15 cellular contexts compared by ENCODE assay signal in genomic region chr2:224666951-224667553, GRCh38. TPM values are rescaled to one million over a fixed set of nuclear protein-coding genes. Genes with fewer than 3 reads are reported as not detected.
DNase-seq lines count a peak whose midpoint lies in the region; ATAC-seq and TF ChIP-seq lines count a peak whose summit lies in the region.
"Had no signal": no experiment of that assay in that cellular context is flagged by ENCODE, and none has a peak within 500 bp of the region (broad histone marks: within the 10 kb centered on the region; RNA-seq: fewer than 3 reads in every experiment).

No MANE protein-coding gene starts in this region.

- H3K27me3 Mint-ChIP-seq in activated T-cell treated with anti-CD3 and anti-CD28 coated beads, Interleukin-2, amount 50 U/mL, for 24 hours, result peaks cover 9% of the 10 kb centered on the region
- H3K27me3 Mint-ChIP-seq in naive thymus-derived CD8-positive, alpha-beta T cell, result peaks cover 1 to 9% (median 3%) of the 10 kb centered on the region in 5 donors

- ATAC-seq in GM19351 (IDR thresholded peaks at IDR 0.05; ENCODE audit: unreplicated experiment) (peak; percentile 98), HG02798 (IDR thresholded peaks at IDR 0.05; ENCODE audit: poor library complexity, unreplicated experiment) (peak; percentile 97), HG03521 (IDR thresholded peaks at IDR 0.05; ENCODE audit: unreplicated experiment) (peak; percentile 95)
- no peak for ATAC-seq in naive thymus-derived CD8-positive, alpha-beta T cell

- POLR2A ChIA-PET in naive thymus-derived CD8-positive, alpha-beta T cell (lab: Charles Lee), result no interaction called here

- peaks cover 2% of the 10 kb centered on the region for H3K36me3 Mint-ChIP-seq in activated T-cell treated with anti-CD3 and anti-CD28 coated beads, Interleukin-2, amount 50 U/mL, for 24 hours (ENCODE audit: low read depth)
- peaks cover 2 to 14% (median 10%) of the 10 kb centered on the region in 3 donors for H3K36me3 Mint-ChIP-seq in naive thymus-derived CD8-positive, alpha-beta T cell

- TF ChIP-seq CTCF in GM12864 (IDR thresholded peaks at IDR 0.05; ENCODE audit: low read depth, low read length, missing control alignments), result no peak

- no peak overlapping the region for H3K27ac Mint-ChIP-seq in activated T-cell treated with anti-CD3 and anti-CD28 coated beads, Interleukin-2, amount 50 U/mL, for 24 hours
- H3K27ac Mint-ChIP-seq in naive thymus-derived CD8-positive, alpha-beta T cell, result no peak overlapping the region

- H3K4me3 Mint-ChIP-seq in activated T-cell treated with anti-CD3 and anti-CD28 coated beads, Interleukin-2, amount 50 U/mL, for 24 hours, result no peak overlapping the region
- H3K4me3 Mint-ChIP-seq in naive thymus-derived CD8-positive, alpha-beta T cell, result no peak overlapping the region

- no peak overlapping the region for H3K4me3 ChIP-seq in GM12864 (ENCODE audit: low read depth, low read length)

- H3K9me3 Mint-ChIP-seq in activated T-cell treated with anti-CD3 and anti-CD28 coated beads, Interleukin-2, amount 50 U/mL, for 24 hours, result peaks cover 7% of the 10 kb centered on the region
- H3K9me3 Mint-ChIP-seq in naive thymus-derived CD8-positive, alpha-beta T cell, result peaks cover 0 to 21% (median 9%) of the 10 kb centered on the region in 9 donors

- peak; percentile 75 for DNase-seq in GM12864 (ENCODE audit: low read depth)
- DNase-seq in activated T-cell treated with anti-CD3 and anti-CD28 coated beads, Interleukin-2, amount 50 U/mL, for 24 hours, result no peak
- DNase-seq in activated gamma-delta T cell (lab: John Stamatoyannopoulos, UW), result no peak
- no peak for DNase-seq in naive thymus-derived CD8-positive, alpha-beta T cell
- no peak for DNase-seq in pons (ENCODE audit: low spot score)
- DNase-seq: activated T-cell treated with anti-CD3 and anti-CD28 coated beads for 4 hours, KBM-7, NCI-H510A treated with DMSO at 0.1 percent for 48 hours had no signal

- H3K4me1 Mint-ChIP-seq in activated T-cell treated with anti-CD3 and anti-CD28 coated beads, Interleukin-2, amount 50 U/mL, for 24 hours (ENCODE audit: low read depth), result peaks cover 2% of the 10 kb centered on the region
- no peaks in the 10 kb centered on the region for H3K4me1 Mint-ChIP-seq in naive thymus-derived CD8-positive, alpha-beta T cell

RNA-seq across cellular contexts. Expression of gene CCDC195, which starts 49.1 kb away (rescaled TPM):
- total RNA-seq in naive thymus-derived CD8-positive, alpha-beta T cell, result not detected
- polyA plus RNA-seq in naive thymus-derived CD8-positive, alpha-beta T cell, result not detected
- total RNA-seq: chondrocyte; lung microvascular endothelial cell; pulmonary artery endothelial cell; T-helper 1 cell treated with Interleukin-12 subunit alpha and Interleukin-12 subunit beta and Interleukin-4 antibody, amounts not matched to agents 30 ng/mL and 1 ng/mL, for 36 hours had no signal

Comparison
In these comparisons a context has a peak if more than half of its experiments do, and no peak if none do; other contexts are left out.
1. ATAC-seq: peak in GM19351 (single experiment), HG02798 (single experiment) and HG03521 (single experiment); none in naive thymus-derived CD8-positive, alpha-beta T cell (0 of 2).